ENCODE assay signal across 1 cellular context in the genomic region with DNA sequence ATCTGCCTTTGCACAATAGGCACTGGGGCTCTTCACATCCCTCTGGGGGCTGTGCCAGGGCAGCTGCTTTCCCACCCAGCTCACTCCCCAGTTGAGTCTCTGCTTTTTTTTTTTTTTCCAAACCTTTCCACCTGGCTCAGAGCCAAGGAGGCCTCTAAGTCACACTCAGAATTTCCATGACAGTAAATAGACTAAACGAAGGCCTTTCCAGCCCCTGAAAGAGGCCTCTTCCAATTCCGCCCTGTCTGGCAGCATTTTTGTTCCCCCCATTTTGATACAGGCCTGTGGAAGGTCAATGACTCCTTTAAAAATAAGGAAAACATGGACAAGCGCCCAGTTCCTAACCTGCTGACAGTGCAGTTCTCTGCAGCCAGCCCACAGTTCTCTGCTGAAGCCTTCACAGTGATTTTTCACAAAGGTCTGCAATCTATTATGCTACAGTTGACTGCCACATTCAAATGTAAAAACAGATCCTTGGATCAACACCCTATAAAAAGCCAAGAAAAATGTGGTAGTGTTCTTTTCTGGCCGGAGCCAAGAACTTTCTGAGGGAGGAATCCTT.
TF ChIP-seq lines count a peak whose summit lies in the region.

No MANE protein-coding gene starts in this region.

TF ChIP-seq in H1, 55 proteins besides CTCF, POLR2A, EP300 and RAD21 (continued from another document):
- no peak for TF ChIP-seq KDM4A (IDR thresholded peaks at IDR 0.05; ENCODE audit: low read depth, low read length, severe bottlenecking)
- TF ChIP-seq CTBP2 (IDR thresholded peaks at IDR 0.05; ENCODE audit: borderline replicate concordance, insufficient read depth, insufficient read length, low read length): no peak
- 0 out of 2 replicates have a peak, but pooled peaks have one; percentile 26 for TF ChIP-seq TAF1 (IDR thresholded peaks at IDR 0.05; ENCODE audit: low read depth, low read length)
- TF ChIP-seq NANOG (IDR thresholded peaks at IDR 0.05; ENCODE audit: insufficient read depth, low read depth, low read length, poor library complexity, severe bottlenecking): no peak
- TF ChIP-seq SP1 (IDR thresholded peaks at IDR 0.05; ENCODE audit: low read depth, low read length): no peak
- TF ChIP-seq MAFK (IDR thresholded peaks at IDR 0.05; ENCODE audit: low read depth, low read length): peak; percentile 93
- TF ChIP-seq, protein P1, sequence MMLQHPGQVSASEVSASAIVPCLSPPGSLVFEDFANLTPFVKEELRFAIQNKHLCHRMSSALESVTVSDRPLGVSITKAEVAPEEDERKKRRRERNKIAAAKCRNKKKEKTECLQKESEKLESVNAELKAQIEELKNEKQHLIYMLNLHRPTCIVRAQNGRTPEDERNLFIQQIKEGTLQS (IDR thresholded peaks at IDR 0.05; ENCODE audit: insufficient read depth, low read depth, low read length): no peak
- no peak for TF ChIP-seq JUN (IDR thresholded peaks at IDR 0.05; ENCODE audit: low read depth, low read length)
- no peak for TF ChIP-seq RBBP5 (IDR thresholded peaks at IDR 0.05; ENCODE audit: borderline replicate concordance, low read depth, low read length)
- TF ChIP-seq HDAC2 (IDR thresholded peaks at IDR 0.05; ENCODE audit: borderline replicate concordance in 1 of 2, low read depth in 2 of 2, low read length in 2 of 2): no peak
- TF ChIP-seq, protein P2, sequence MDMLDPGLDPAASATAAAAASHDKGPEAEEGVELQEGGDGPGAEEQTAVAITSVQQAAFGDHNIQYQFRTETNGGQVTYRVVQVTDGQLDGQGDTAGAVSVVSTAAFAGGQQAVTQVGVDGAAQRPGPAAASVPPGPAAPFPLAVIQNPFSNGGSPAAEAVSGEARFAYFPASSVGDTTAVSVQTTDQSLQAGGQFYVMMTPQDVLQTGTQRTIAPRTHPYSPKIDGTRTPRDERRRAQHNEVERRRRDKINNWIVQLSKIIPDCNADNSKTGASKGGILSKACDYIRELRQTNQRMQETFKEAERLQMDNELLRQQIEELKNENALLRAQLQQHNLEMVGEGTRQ (IDR thresholded peaks at IDR 0.05; ENCODE audit: low read length): no peak
- no peak for TF ChIP-seq KDM1A (IDR thresholded peaks at IDR 0.05; ENCODE audit: borderline replicate concordance, low read length)
- no peak for TF ChIP-seq SP2 (IDR thresholded peaks at IDR 0.05; ENCODE audit: low read length)
- no peak for TF ChIP-seq SIX5 (IDR thresholded peaks at IDR 0.05; ENCODE audit: low read depth, low read length)
- no peak for TF ChIP-seq NRF1 (IDR thresholded peaks at IDR 0.05; ENCODE audit: low read depth, low read length)
TF ChIP-seq in H1: peak in this region for 3.
